Comparison of ENCODE assay signal across 9 cellular contexts in the genomic region with DNA sequence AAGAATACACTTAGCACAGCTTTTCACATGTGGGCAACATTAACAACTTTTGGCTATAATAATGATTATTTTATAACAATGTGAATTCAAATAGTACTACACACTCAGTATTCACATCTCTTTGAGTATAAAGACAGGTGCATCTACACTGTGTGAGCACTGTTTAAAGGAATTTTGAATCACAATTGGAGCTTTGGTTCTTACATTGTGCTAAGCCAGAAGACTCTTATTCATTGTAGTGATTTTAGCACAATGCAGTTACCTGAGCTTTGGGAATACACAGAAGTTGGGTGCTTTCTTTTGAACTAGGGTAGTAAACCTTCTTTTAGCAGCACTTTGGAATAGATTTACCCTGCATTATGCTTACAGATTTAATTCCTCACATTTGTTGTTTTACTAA. TPM values are rescaled to one million over a fixed set of nuclear protein-coding genes. Genes with fewer than 3 reads are reported as not detected.
"Had no signal": no experiment of that assay in that cellular context is flagged by ENCODE, and none has a peak within 500 bp of the region (broad histone marks: within the 10 kb centered on the region; RNA-seq: fewer than 3 reads in every experiment).

No MANE protein-coding gene starts in this region.

- H3K4me2 ChIP-seq: KMS-11 had no signal

- H3K27ac Mint-ChIP-seq: IgD-negative memory B cell had no signal

- H3K4me3 Mint-ChIP-seq: IgD-negative memory B cell had no signal

- H3K4me3 ChIP-seq: K562 had no signal

- H3K4me1 Mint-ChIP-seq: IgD-negative memory B cell had no signal

- H3K9ac ChIP-seq: KMS-11 had no signal

- H3K27ac ChIP-seq: HL-60, KMS-11 had no signal

- ATAC-seq: HepG2, K562 had no signal

- DNase-seq: IMR-90, KBM-7, KG1 had no signal

- H3K27me3 Mint-ChIP-seq: IgD-negative memory B cell had no signal

RNA-seq across cellular contexts. Expression of gene RIMS1, which starts 20.5 kb away (rescaled TPM):
- total RNA-seq: HepG2, HT-29, K562 had no signal
- polyA plus RNA-seq: HepG2, IgD-negative memory B cell, K562 had no signal
